In the genomic region with DNA sequence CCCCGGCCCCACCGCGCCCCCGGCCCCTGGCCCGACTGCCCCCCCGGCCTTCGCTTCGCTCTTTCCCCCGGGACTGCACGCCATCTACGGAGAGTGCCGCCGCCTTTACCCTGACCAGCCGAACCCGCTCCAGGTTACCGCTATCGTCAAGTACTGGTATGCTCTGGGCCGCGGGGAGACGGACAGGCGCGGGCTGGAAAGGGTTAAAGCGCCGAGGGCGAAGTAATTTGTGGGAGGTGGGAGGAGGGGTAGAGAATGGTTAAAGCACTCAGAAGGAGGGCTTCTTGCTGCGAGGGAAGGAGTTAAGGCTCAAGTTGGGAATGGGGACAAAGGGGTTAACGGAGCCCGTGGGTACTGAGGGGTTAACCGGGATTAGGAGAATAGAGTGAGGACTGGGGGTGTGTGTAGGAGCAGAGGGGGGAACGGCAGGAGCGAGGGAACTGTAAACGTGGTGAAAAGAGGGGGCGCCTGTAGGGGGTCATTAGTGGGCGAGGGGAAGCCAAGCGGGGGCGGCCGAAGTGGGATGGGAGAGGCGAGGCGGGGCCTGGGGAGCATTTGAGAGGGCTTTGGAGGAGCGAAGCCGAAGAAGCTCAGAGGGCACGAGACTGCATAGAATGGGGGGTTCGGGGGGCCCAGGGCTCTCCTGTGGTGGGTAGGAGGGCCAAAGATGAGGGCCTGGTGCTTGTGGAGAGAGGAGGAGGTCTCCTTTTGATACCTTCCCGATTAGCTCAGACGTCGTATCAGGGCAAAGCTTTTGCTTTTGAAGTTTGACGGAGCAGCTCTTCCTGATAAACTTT, we compare ENCODE assay signal across 8 cellular contexts. TPM values are rescaled to one million over a fixed set of nuclear protein-coding genes. Genes with fewer than 3 reads are reported as not detected.
A peak's percentile ranks its signal among the peaks of the same experiment; 100 is the strongest.
DNase-seq lines count a peak whose midpoint lies in the region; ATAC-seq, FAIRE-seq and TF ChIP-seq lines count a peak whose summit lies in the region.

No MANE protein-coding gene starts in this region.

- H3K4me1 ChIP-seq in A549 (peaks cover 20% of the 10 kb centered on the region; the same call in 2 of the 3 replicates), subcutaneous abdominal adipose tissue (ENCODE audit: control insufficient read depth in 5 of 5, insufficient read depth in 5 of 5, low read length in 5 of 5) (peaks cover 6 to 52% (median 48%) of the 10 kb centered on the region in 5 donors)

- DNase-seq in A549 (ENCODE audit: low read depth in 1 of 2, low spot score in 1 of 2), result no peak
- DNase-seq in HT1080 (ENCODE audit: low read depth), result peak; percentile 10
- DNase-seq in WTC11 (ENCODE audit: low spot score), result peak; percentile 76
- no peak for DNase-seq in effector memory CD8-positive, alpha-beta T cell
- DNase-seq in mesothelial cell of epicardium (ENCODE audit: low spot score in 2 of 2, unreplicated experiment in 2 of 2), result peak; percentile 34 to 75
- DNase-seq in DMS153 (lab: John Stamatoyannopoulos, UW), result no peak

- no peak for ATAC-seq in A549
- peak; percentile 0; the same call in 1 of the 2 replicates for ATAC-seq in WTC11
- no peak for ATAC-seq in effector memory CD8-positive, alpha-beta T cell (replicated peaks)
- ATAC-seq in HG02678 (IDR thresholded peaks at IDR 0.05; ENCODE audit: unreplicated experiment), result no peak

- no peaks in the 10 kb centered on the region for H3K9me3 ChIP-seq in A549
- no peaks in the 10 kb centered on the region for H3K9me3 ChIP-seq in subcutaneous abdominal adipose tissue (ENCODE audit: control insufficient read depth in 5 of 5, low read length in 5 of 5)

- FAIRE-seq in A549 (lab: Jason Lieb, UNC), result no peak

- TF ChIP-seq CTCF in A549 (IDR thresholded peaks at IDR 0.05), result no peak
- no peak for TF ChIP-seq CTCF in WTC11 (IDR thresholded peaks at IDR 0.05)
- TF ChIP-seq CTCF in mesothelial cell of epicardium (IDR thresholded peaks at IDR 0.05; ENCODE audit: unreplicated experiment), result no peak

- H3K4me3 Mint-ChIP-seq in WTC11 (peak overlapping the region; percentile 95), mesothelial cell of epicardium (no peak overlapping the region)
- no peak overlapping the region for H3K4me3 Mint-ChIP-seq in effector memory CD8-positive, alpha-beta T cell

- H3K27ac Mint-ChIP-seq in WTC11 (peak overlapping the region; percentile 41; the same call in 1 of the 2 replicates), mesothelial cell of epicardium (peak overlapping the region; percentile 93)
- H3K27ac Mint-ChIP-seq in effector memory CD8-positive, alpha-beta T cell, result peak overlapping the region; percentile 89 to 92

- POLR2A ChIA-PET in A549 (lab: Yijun Ruan, JAX) (interaction anchor here (0.6 to 2.2 kb wide), 3 partner anchors 10 to 80 kb away, joined by 4 to 14 read pairs (median 7); no protein-coding TSS in a partner anchor), WTC11 (lab: Charles Lee) (interaction anchor here (0.6 to 1.7 kb wide), 5 partner anchors 54 to 902 kb away, joined by 3 to 7 read pairs (median 3); partner anchors contain the start of genes ARL3 and CUEDC2)

- H3K36me3 ChIP-seq in subcutaneous abdominal adipose tissue (ENCODE audit: control insufficient read depth in 5 of 5, insufficient read depth in 5 of 5, low read length in 5 of 5), result peaks cover 0 to 14% (median 8%) of the 10 kb centered on the region in 5 donors

- H3K9ac ChIP-seq in subcutaneous abdominal adipose tissue (ENCODE audit: low read length in 5 of 5), result peak overlapping the region in 4 of 5 donors; percentile 66 to 95 (median 82)

- no peaks in the 10 kb centered on the region for H3K27me3 ChIP-seq in subcutaneous abdominal adipose tissue (ENCODE audit: control insufficient read depth in 5 of 5, insufficient read depth in 4 of 5, low read length in 5 of 5)

- peak overlapping the region; percentile 82 for H3K4me3 ChIP-seq in A549
- H3K4me3 ChIP-seq in subcutaneous abdominal adipose tissue (ENCODE audit: low read depth in 1 of 5, low read length in 5 of 5), result peak overlapping the region; percentile 78 to 97 (median 90)

- no peak for TF ChIP-seq EP300 in A549 (IDR thresholded peaks at IDR 0.05)

- WGBS in A549 (ENCODE audit: missing lambda C conversion rate), result 4% methylated on average over 25 of the region's 47 CpGs

- H3K27me3 Mint-ChIP-seq in WTC11 (ENCODE audit: low read depth) (peaks cover 12% of the 10 kb centered on the region), mesothelial cell of epicardium (ENCODE audit: low read depth) (no peaks in the 10 kb centered on the region)
- H3K27me3 Mint-ChIP-seq in effector memory CD8-positive, alpha-beta T cell, result no peaks in the 10 kb centered on the region

- no peak for TF ChIP-seq RAD21 in A549 (conservative IDR thresholded peaks at IDR 0.05 in 1 of 2, IDR thresholded peaks at IDR 0.05 in 1 of 2)

- H3K27ac ChIP-seq in A549 (peak overlapping the region; percentile 87 to 95), subcutaneous abdominal adipose tissue (ENCODE audit: low read depth, low read length) (peak overlapping the region; percentile 62)

- CTCF ChIA-PET in A549 (lab: Yijun Ruan, JAX) (interaction anchor here (0.5 to 5.8 kb wide), 35 partner anchors 9 to 422 kb away, joined by 3 to 87 read pairs (median 4); partner anchors contain the start of gene TRIM8), WTC11 (lab: Charles Lee) (interaction anchor here (0.5 to 3.6 kb wide), 40 partner anchors 9 to 882 kb away, joined by 3 to 163 read pairs (median 4); partner anchors contain the start of genes ARL3, C10orf95, CUEDC2 and FBXL15)

- H3K4me1 Mint-ChIP-seq in WTC11, result peaks cover 8% of the 10 kb centered on the region; the same call in 1 of the 2 replicates
- peaks cover 25 to 30% of the 10 kb centered on the region in 2 donors for H3K4me1 Mint-ChIP-seq in effector memory CD8-positive, alpha-beta T cell (ENCODE audit: low read depth in 2 of 2)
- peaks cover 22% of the 10 kb centered on the region for H3K4me1 Mint-ChIP-seq in mesothelial cell of epicardium

- H3K9me3 Mint-ChIP-seq in WTC11, result no peaks in the 10 kb centered on the region
- H3K9me3 Mint-ChIP-seq in effector memory CD8-positive, alpha-beta T cell, result no peaks in the 10 kb centered on the region
- no peaks in the 10 kb centered on the region for H3K9me3 Mint-ChIP-seq in mesothelial cell of epicardium

- H3K36me3 Mint-ChIP-seq in WTC11, result peaks cover 8% of the 10 kb centered on the region; the same call in 1 of the 2 replicates
- peaks cover 7% of the 10 kb centered on the region for H3K36me3 Mint-ChIP-seq in effector memory CD8-positive, alpha-beta T cell (ENCODE audit: insufficient read depth)
- H3K36me3 Mint-ChIP-seq in mesothelial cell of epicardium, result peaks cover 8% of the 10 kb centered on the region

- peak overlapping the region; percentile 95 for H3K4me2 ChIP-seq in A549

- no peak for TF ChIP-seq POLR2A in A549 (IDR thresholded peaks at IDR 0.05; ENCODE audit: low read length)

TF ChIP-seq in A549, 52 proteins besides CTCF, POLR2A, EP300 and RAD21 (continues in another document):
- peak; percentile 70 for TF ChIP-seq PHF8 (IDR thresholded peaks at IDR 0.05; ENCODE audit: borderline replicate concordance, low read depth)

TF ChIP-seq in WTC11, 78 proteins besides CTCF, POLR2A, EP300 and RAD21 (continues in another document):
- TF ChIP-seq, protein P1, sequence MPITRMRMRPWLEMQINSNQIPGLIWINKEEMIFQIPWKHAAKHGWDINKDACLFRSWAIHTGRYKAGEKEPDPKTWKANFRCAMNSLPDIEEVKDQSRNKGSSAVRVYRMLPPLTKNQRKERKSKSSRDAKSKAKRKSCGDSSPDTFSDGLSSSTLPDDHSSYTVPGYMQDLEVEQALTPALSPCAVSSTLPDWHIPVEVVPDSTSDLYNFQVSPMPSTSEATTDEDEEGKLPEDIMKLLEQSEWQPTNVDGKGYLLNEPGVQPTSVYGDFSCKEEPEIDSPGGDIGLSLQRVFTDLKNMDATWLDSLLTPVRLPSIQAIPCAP (CRISPR knock-in tag; IDR thresholded peaks at IDR 0.05), result no peak

RNA-seq across cellular contexts. Expression of gene SUFU, which starts 0.6 kb away (rescaled TPM):
- polyA plus RNA-seq in A549 (2011; rRNA removed) (3.7 and 4.5 TPM in 2 replicates), A549 (2017; fragmentation: RNase III; extraction: RNeasy Plus Mini Kit Qiagen cat#74134 plus additional on column Dnase treatment) (4.6 to 5.5 TPM (median 5.4 TPM) in 3 replicates)
- 3.8 and 4.7 TPM in 2 replicates for polyA plus RNA-seq in A549 (2012; cell fraction: cytosol; rRNA removed)
- polyA plus RNA-seq in A549 (2012; cell fraction: nucleus; rRNA removed), result 7.8 and 8.1 TPM in 2 replicates
- polyA minus RNA-seq in A549 (2011; rRNA and poly(A)+ RNA removed), result 7.0 and 7.8 TPM in 2 replicates
- total RNA-seq in HT1080 (2014; rRNA removed; shearing (Covaris generic)), result 6.5 and 9.7 TPM in 2 replicates
- polyA plus RNA-seq in HT1080 (2015; cell fraction: cytosol; rRNA removed), result 16.8 TPM in 2 replicates
- polyA plus RNA-seq in HT1080 (2015; cell fraction: nucleus; rRNA removed), result 21.5 and 23.1 TPM in 2 replicates
- total RNA-seq in WTC11 (2021) (11.6 to 13.1 TPM (median 12.8 TPM) in 3 replicates), mesothelial cell of epicardium (32.4 to 33.4 TPM (median 32.7 TPM) in 3 replicates)

RNA-seq across cellular contexts. Expression of gene ACTR1A, which starts 1.9 kb away (rescaled TPM):
- polyA plus RNA-seq in A549 (2011; rRNA removed), result 114 and 135 TPM in 2 replicates
- 86.7 and 109 TPM in 2 replicates for polyA plus RNA-seq in A549 (2012; cell fraction: cytosol; rRNA removed)
- 98.9 and 106 TPM in 2 replicates for polyA plus RNA-seq in A549 (2012; cell fraction: nucleus; rRNA removed)
- 81.3 to 86.1 TPM (median 85.8 TPM) in 3 replicates for polyA plus RNA-seq in A549 (2017; fragmentation: RNase III; extraction: RNeasy Plus Mini Kit Qiagen cat#74134 plus additional on column Dnase treatment)
- 164 and 202 TPM in 2 replicates for polyA minus RNA-seq in A549 (2011; rRNA and poly(A)+ RNA removed)
- total RNA-seq in HT1080 (2014; rRNA removed; shearing (Covaris generic)), result 111 and 124 TPM in 2 replicates
- polyA plus RNA-seq in HT1080 (2015; cell fraction: cytosol; rRNA removed), result 77.5 and 80.3 TPM in 2 replicates
- 89.7 and 98.0 TPM in 2 replicates for polyA plus RNA-seq in HT1080 (2015; cell fraction: nucleus; rRNA removed)
- total RNA-seq in WTC11 (2021), result 93.3 to 94.6 TPM (median 93.6 TPM) in 3 replicates
- total RNA-seq in mesothelial cell of epicardium, result 91.5 to 93.6 TPM (median 91.7 TPM) in 3 replicates

RNA-seq across cellular contexts. Expression of gene C10orf95, which starts 53.0 kb away (rescaled TPM):
- 0.09 and 0.12 TPM in 2 replicates for polyA plus RNA-seq in A549 (2011; rRNA removed)
- polyA plus RNA-seq in A549 (2012; cell fraction: cytosol; rRNA removed), result 0.20 and 0.31 TPM in 2 replicates
- 0.13 and 0.16 TPM in 2 replicates for polyA plus RNA-seq in A549 (2012; cell fraction: nucleus; rRNA removed)
- polyA plus RNA-seq in A549 (2017; fragmentation: RNase III; extraction: RNeasy Plus Mini Kit Qiagen cat#74134 plus additional on column Dnase treatment), result 0.07 to 0.13 TPM (median 0.07 TPM) in 3 replicates
- polyA minus RNA-seq in A549 (2011; rRNA and poly(A)+ RNA removed), result 0.24 and 0.33 TPM in 2 replicates
- 0.37 TPM in 1 of 2 replicates, not detected in the other for total RNA-seq in HT1080 (2014; rRNA removed; shearing (Covaris generic))
- 0.35 TPM in 1 of 2 replicates, not detected in the other for polyA plus RNA-seq in HT1080 (2015; cell fraction: cytosol; rRNA removed)
- polyA plus RNA-seq in HT1080 (2015; cell fraction: nucleus; rRNA removed), result not detected in 2 replicates
- total RNA-seq in WTC11 (2021), result 0.57 to 0.96 TPM (median 0.87 TPM) in 3 replicates
- not detected in 3 replicates for total RNA-seq in mesothelial cell of epicardium

Comparison
In these comparisons a context has a peak if more than half of its experiments do, and no peak if none do; other contexts are left out.
1. DNase-seq: peak in HT1080 (single experiment), WTC11 (single experiment) and mesothelial cell of epicardium (2 of 2); none in A549 (0 of 2), effector memory CD8-positive, alpha-beta T cell (0 of 3) and DMS153 (single experiment).
2. H3K27ac Mint-ChIP-seq: peak in every context shown above with its lines; median percentile 93 in mesothelial cell of epicardium; 90 in effector memory CD8-positive, alpha-beta T cell; 41 in WTC11.